8 cellular contexts compared by ENCODE assay signal in genomic region chr5:87400305-87400899, GRCh38. TPM values are rescaled to one million over a fixed set of nuclear protein-coding genes. Genes with fewer than 3 reads are reported as not detected.
A peak's percentile ranks its signal among the peaks of the same experiment; 100 is the strongest.
DNase-seq lines count a peak whose midpoint lies in the region; ATAC-seq and TF ChIP-seq lines count a peak whose summit lies in the region.

No MANE protein-coding gene starts in this region.

- peak overlapping the region in 2 of 5 donors; percentile 7 to 54 for H3K27ac ChIP-seq in adrenal gland
- no peak overlapping the region for H3K27ac ChIP-seq in upper lobe of left lung

- 68 to 71% (median 70%) methylated on average over 4 of the region's 4 CpGs for WGBS in adrenal gland, 4 donors
- WGBS in upper lobe of left lung, 2 donors, result 65 to 66% methylated on average over 4 of the region's 4 CpGs

- H3K27me3 Mint-ChIP-seq in activated T-cell treated with anti-CD3 and anti-CD28 coated beads, Interleukin-2, amount 50 U/mL, for 72 hours (ENCODE audit: low read depth), result no peaks in the 10 kb centered on the region
- H3K27me3 Mint-ChIP-seq in HFFc6 (ENCODE audit: insufficient read depth), result peaks cover 3% of the 10 kb centered on the region

- TF ChIP-seq CTCF in HFFc6 (IDR thresholded peaks at IDR 0.05) (peak; percentile 91), adrenal gland (IDR thresholded peaks at IDR 0.05) (peak; percentile 58 to 84 (median 70)), upper lobe of left lung (IDR thresholded peaks at IDR 0.05) (peak; percentile 31 to 78 (median 56))

- no peaks in the 10 kb centered on the region for H3K27me3 ChIP-seq in adrenal gland
- H3K27me3 ChIP-seq in upper lobe of left lung, result no peaks in the 10 kb centered on the region

- H3K4me3 Mint-ChIP-seq in activated T-cell treated with anti-CD3 and anti-CD28 coated beads, Interleukin-2, amount 50 U/mL, for 72 hours, result no peak overlapping the region
- no peak overlapping the region for H3K4me3 Mint-ChIP-seq in HFFc6

- no peak overlapping the region for H3K4me3 ChIP-seq in adrenal gland
- H3K4me3 ChIP-seq in upper lobe of left lung, result no peak overlapping the region

- H3K4me1 ChIP-seq in adrenal gland (replicated peaks in 1 of 2) (peaks cover 0 to 18% of the 10 kb centered on the region in 2 donors), upper lobe of left lung (peaks cover 0 to 13% (median 10%) of the 10 kb centered on the region in 4 donors)

- H3K36me3 ChIP-seq in adrenal gland (replicated peaks in 1 of 2) (peaks cover 0 to 66% of the 10 kb centered on the region in 2 donors), upper lobe of left lung (peaks cover 12 to 91% (median 44%) of the 10 kb centered on the region in 4 donors)

- no peaks in the 10 kb centered on the region for H3K9me3 Mint-ChIP-seq in activated T-cell treated with anti-CD3 and anti-CD28 coated beads, Interleukin-2, amount 50 U/mL, for 72 hours
- H3K9me3 Mint-ChIP-seq in HFFc6, result no peaks in the 10 kb centered on the region; the same call in 1 of the 2 replicates

- H3K36me3 Mint-ChIP-seq in activated T-cell treated with anti-CD3 and anti-CD28 coated beads, Interleukin-2, amount 50 U/mL, for 72 hours (ENCODE audit: insufficient read depth in 2 of 2), result peaks cover 5 to 22% of the 10 kb centered on the region in 2 donors
- H3K36me3 Mint-ChIP-seq in HFFc6 (ENCODE audit: low read depth), result peaks cover 57% of the 10 kb centered on the region

- DNase-seq in activated T-cell treated with anti-CD3 and anti-CD28 coated beads, Interleukin-2, amount 50 U/mL, for 72 hours, result no peak
- DNase-seq in activated T-cell treated with anti-CD3 and anti-CD28 coated beads for 4 hours (no peak), HFFc6 (peak; percentile 43), NCI-H146 (lab: John Stamatoyannopoulos, UW) (peak; percentile 20), adrenal gland (no peak), iPS-NIHi11 (ENCODE audit: low spot score) (peak; percentile 36), upper lobe of left lung (no peak), UCSD-AML1 (lab: John Stamatoyannopoulos, UW; ENCODE audit: unreplicated experiment) (no peak)

- intact Hi-C loops in adrenal gland (cut with DNase I), result loop anchor here in 1 of 2 donors (10.0 kb wide), 1 partner anchor 136 kb away; the partner anchor contains the start of gene RASA1

- H3K27ac Mint-ChIP-seq in activated T-cell treated with anti-CD3 and anti-CD28 coated beads, Interleukin-2, amount 50 U/mL, for 72 hours, result peak overlapping the region; percentile 57
- H3K27ac Mint-ChIP-seq in HFFc6, result peak overlapping the region; percentile 56; the same call in 1 of the 2 replicates

- H3K9me3 ChIP-seq in adrenal gland (replicated peaks in 1 of 3) (no peaks in the 10 kb centered on the region), upper lobe of left lung (no peaks in the 10 kb centered on the region)

- H3K4me1 Mint-ChIP-seq in activated T-cell treated with anti-CD3 and anti-CD28 coated beads, Interleukin-2, amount 50 U/mL, for 72 hours (ENCODE audit: low read depth), result peaks cover 11% of the 10 kb centered on the region
- peaks cover 37% of the 10 kb centered on the region for H3K4me1 Mint-ChIP-seq in HFFc6 (ENCODE audit: low read depth)

- TF ChIP-seq POLR2A in adrenal gland (IDR thresholded peaks at IDR 0.05) (no peak), upper lobe of left lung (IDR thresholded peaks at IDR 0.05) (no peak)

- peak; percentile 47 to 64 for ATAC-seq in activated T-cell treated with anti-CD3 and anti-CD28 coated beads, Interleukin-2, amount 50 U/mL, for 72 hours (replicated peaks in 1 of 2)
- peak in 1 of 2 donors; percentile 89 for ATAC-seq in upper lobe of left lung (ENCODE audit: low FRiP score in 2 of 2)

- TF ChIP-seq EP300 in upper lobe of left lung (IDR thresholded peaks at IDR 0.05), result no peak

RNA-seq across cellular contexts. Expression of gene CCNH, which starts 12.3 kb away (rescaled TPM):
- total RNA-seq in activated T-cell treated with anti-CD3 and anti-CD28 coated beads, Interleukin-2, amount 50 U/mL, for 72 hours, result 10 to 100 TPM; 58.0 to 64.6 TPM
- total RNA-seq in HFFc6 (2021; fragmentation: NEBNext Ultra II Directional; extraction: Animal tissue kit (Norgen Biotek cat#: 25700)), result 10 to 100 TPM; 49.5 to 69.0 (median 66.4) TPM
- total RNA-seq in adrenal gland (100 to 1,000 TPM in 2 of 8 donors, 10 to 100 TPM in 6; 33.9 to 125 (median 40.9) TPM), upper lobe of left lung (100 to 1,000 TPM in 2 of 6 donors, 10 to 100 TPM in 4; 39.1 to 232 (median 73.4) TPM)
- polyA plus RNA-seq in adrenal gland, result 10 to 100 TPM; 41.3 to 75.1 (median 62.3) TPM

Comparison
In these comparisons a context has a peak if more than half of its experiments do, and no peak if none do; other contexts are left out.
1. DNase-seq: peak in HFFc6 (single experiment), NCI-H146 (single experiment) and iPS-NIHi11 (single experiment); none in activated T-cell treated with anti-CD3 and anti-CD28 coated beads, Interleukin-2, amount 50 U/mL, for 72 hours (0 of 2), activated T-cell treated with anti-CD3 and anti-CD28 coated beads for 4 hours (single experiment), adrenal gland (0 of 7), upper lobe of left lung (0 of 2) and UCSD-AML1 (single experiment).
2. Peak in every context shown above with its lines, with median percentiles within 50 percentile points of each other: CTCF ChIP-seq.